ENCODE assay signal across 6 cellular contexts in genomic region chr18:45151645-45152044, GRCh38.
"Had no signal": no experiment of that assay in that cellular context is flagged by ENCODE, and none has a peak within 500 bp of the region (broad histone marks: within the 10 kb centered on the region; RNA-seq: fewer than 3 reads in every experiment).

No MANE protein-coding gene starts in this region.

- H3K4me3 Mint-ChIP-seq: IgD-negative memory B cell had no signal

- FAIRE-seq: HepG2, HTR-8/SVneo, K562 had no signal

- H3K27ac Mint-ChIP-seq: IgD-negative memory B cell had no signal

- H3K4me3 ChIP-seq: K562 had no signal

- ATAC-seq: HepG2, K562 had no signal

- DNase-seq: IMR-90 had no signal

- H3K27ac ChIP-seq: HL-60 had no signal
